Comparison of ENCODE assay signal across 20 cellular contexts in the genomic region with DNA sequence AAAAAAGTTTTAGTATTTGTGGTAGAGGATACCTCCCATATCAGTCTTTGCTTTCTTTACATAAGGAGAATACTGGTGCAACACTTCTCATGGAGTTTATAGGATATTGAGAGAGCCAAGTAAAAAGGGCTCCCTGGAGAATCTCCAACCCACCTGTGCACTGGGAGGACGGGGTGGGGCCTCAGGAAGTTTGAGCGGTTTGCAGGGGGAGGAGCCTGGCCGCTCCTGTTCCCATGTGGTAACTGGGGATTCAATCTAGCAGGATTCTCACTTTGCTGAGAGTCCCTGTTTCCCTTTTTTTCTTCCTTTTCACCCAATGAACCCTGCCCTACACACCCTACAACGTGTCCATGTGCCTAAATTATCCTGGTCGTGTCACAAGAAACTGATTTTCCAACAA.
"Had no signal": no experiment of that assay in that cellular context is flagged by ENCODE, and none has a peak within 500 bp of the region (broad histone marks: within the 10 kb centered on the region; RNA-seq: fewer than 3 reads in every experiment).

No MANE protein-coding gene starts in this region.

- FAIRE-seq: endothelial cell of umbilical vein, urothelium cell line had no signal

- H3K27me3 ChIP-seq: colonic mucosa, right lobe of liver, suprapubic skin, thyroid gland had no signal

- H3K27ac Mint-ChIP-seq: naive thymus-derived CD4-positive, alpha-beta T cell; nephron progenitor cell; stimulated activated memory B cell treated with anti-CD40 and anti-IgM and Interleukin-4, amounts not matched to agents 10 μg/mL and 1 μg/mL and 100 μg/mL, for 72 hours; type B pancreatic cell had no signal

- ATAC-seq: foreskin keratinocyte; left colon; left ventricle myocardium superior; naive thymus-derived CD4-positive, alpha-beta T cell; psoas muscle; right lobe of liver; stimulated activated memory B cell treated with anti-CD40 and anti-IgM and Interleukin-4, amounts not matched to agents 10 μg/mL and 1 μg/mL and 100 μg/mL, for 72 hours had no signal

- H3K4me1 ChIP-seq: colonic mucosa, foreskin keratinocyte, psoas muscle, right lobe of liver, suprapubic skin, thyroid gland had no signal

- H3K4me3 Mint-ChIP-seq: naive thymus-derived CD4-positive, alpha-beta T cell; nephron progenitor cell; stimulated activated memory B cell treated with anti-CD40 and anti-IgM and Interleukin-4, amounts not matched to agents 10 μg/mL and 1 μg/mL and 100 μg/mL, for 72 hours; type B pancreatic cell had no signal

- H3K4me3 ChIP-seq: colonic mucosa, lung, psoas muscle, right lobe of liver, suprapubic skin, thyroid gland had no signal

- DNase-seq: colonic mucosa; dermis blood vessel endothelial cell; erythroblast; foreskin keratinocyte; left colon; left ventricle myocardium superior; naive thymus-derived CD4-positive, alpha-beta T cell; nephron progenitor cell; psoas muscle; retina; right lobe of liver; stimulated activated CD4-positive, alpha-beta T cell treated with anti-CD3 and anti-CD28 coated beads, Interleukin-1b, Interleukin-23, amount 100 ng/mL, for 48 hours; stimulated activated CD4-positive, alpha-beta T cell treated with anti-CD3 and anti-CD28 coated beads, Interleukin-4, amount 100 ng/mL, for 24 hours; thyroid gland had no signal

- H3K27ac ChIP-seq: colonic mucosa, foreskin keratinocyte, psoas muscle, right lobe of liver, suprapubic skin, thyroid gland had no signal

- H3K4me1 Mint-ChIP-seq: naive thymus-derived CD4-positive, alpha-beta T cell; nephron progenitor cell; stimulated activated memory B cell treated with anti-CD40 and anti-IgM and Interleukin-4, amounts not matched to agents 10 μg/mL and 1 μg/mL and 100 μg/mL, for 72 hours had no signal

- H3K36me3 Mint-ChIP-seq: type B pancreatic cell had no signal

- H3K36me3 ChIP-seq: colonic mucosa, right lobe of liver, suprapubic skin, thyroid gland had no signal

- H3K9me3 ChIP-seq: colonic mucosa, psoas muscle, right lobe of liver, thyroid gland had no signal
